In the genomic region with DNA sequence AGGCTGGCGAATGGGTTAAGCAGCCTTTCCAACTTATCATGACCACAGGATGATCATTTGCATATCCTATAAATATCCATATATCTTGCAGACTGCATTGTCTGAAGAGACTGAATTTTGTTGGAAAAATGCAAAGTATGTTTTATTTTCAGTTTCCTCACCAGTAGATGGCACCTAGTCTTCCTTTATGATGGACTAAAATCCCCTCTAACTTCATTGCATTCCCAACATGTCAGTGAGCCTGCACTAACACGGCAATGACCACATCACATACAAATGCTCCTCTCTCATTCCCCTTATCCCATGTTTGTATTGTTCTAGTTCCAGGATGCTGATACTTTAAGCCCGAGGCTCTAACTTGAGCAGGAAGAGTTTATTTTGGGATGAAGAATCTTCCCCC, we compare ENCODE assay signal across 7 cellular contexts. TPM values are rescaled to one million over a fixed set of nuclear protein-coding genes. Genes with fewer than 3 reads are reported as not detected.
A peak's percentile ranks its signal among the peaks of the same experiment; 100 is the strongest.
DNase-seq lines count a peak whose midpoint lies in the region; ATAC-seq, FAIRE-seq and TF ChIP-seq lines count a peak whose summit lies in the region.

No MANE protein-coding gene starts in this region.

- H3K9me3 ChIP-seq in endothelial cell of umbilical vein (replicated peaks; ENCODE audit: control insufficient read depth, insufficient read depth, low read length): no peaks in the 10 kb centered on the region

- no peak for TF ChIP-seq POLR2A in endothelial cell of umbilical vein (IDR thresholded peaks at IDR 0.05; ENCODE audit: low read depth, low read length)

- no peaks in the 10 kb centered on the region for H3K9me1 ChIP-seq in endothelial cell of umbilical vein (replicated peaks; ENCODE audit: control insufficient read depth, extremely low read depth, insufficient read depth, low read length)

- CTCF ChIA-PET in endothelial cell of umbilical vein (lab: Charles Lee): interaction anchor here (1.0 kb wide), 1 partner anchor 189 kb away, joined by 5 read pairs; no protein-coding TSS in a partner anchor

- no peak overlapping the region for H3K27ac ChIP-seq in endothelial cell of umbilical vein (ENCODE audit: insufficient read depth, low read depth, low read length)

- H3K4me3 ChIP-seq in endothelial cell of umbilical vein (replicated peaks in 1 of 3; ENCODE audit: insufficient read depth in 1 of 3, low read depth in 1 of 3, low read length in 3 of 3): no peak overlapping the region

- no peak overlapping the region for H3K4me2 ChIP-seq in endothelial cell of umbilical vein (ENCODE audit: insufficient read depth, low read length)

- no peaks in the 10 kb centered on the region for H3K4me1 ChIP-seq in endothelial cell of umbilical vein (ENCODE audit: control insufficient read depth, extremely low read depth, insufficient read depth, low read length)

- peaks cover 0 to 2% of the 10 kb centered on the region in 2 experiments for H3K27me3 ChIP-seq in endothelial cell of umbilical vein (ENCODE audit: control insufficient read depth in 2 of 2, insufficient read depth in 2 of 2, low read length in 2 of 2)

- FAIRE-seq in GM18507 (lab: Jason Lieb, UNC): peak; percentile 55
- no peak for FAIRE-seq in endothelial cell of umbilical vein (lab: Jason Lieb, UNC)

- TF ChIP-seq CTCF in endothelial cell of umbilical vein (IDR thresholded peaks at IDR 0.05; ENCODE audit: extremely low read depth in 1 of 2, insufficient read depth in 1 of 2, low read depth in 1 of 2, low read length in 2 of 2): no peak
- TF ChIP-seq CTCF in osteocyte (IDR thresholded peaks at IDR 0.05): peak; percentile 55

- no peaks in the 10 kb centered on the region for H3K9me3 Mint-ChIP-seq in osteocyte (ENCODE audit: unreplicated experiment)

- ATAC-seq in HG03565 (IDR thresholded peaks at IDR 0.05; ENCODE audit: unreplicated experiment): no peak

- no peaks in the 10 kb centered on the region for H3K36me3 ChIP-seq in endothelial cell of umbilical vein (ENCODE audit: control insufficient read depth in 2 of 2, extremely low read depth in 1 of 2, insufficient read depth in 2 of 2, low read length in 2 of 2)

- H3K79me2 ChIP-seq in endothelial cell of umbilical vein (ENCODE audit: control insufficient read depth, insufficient read depth, low read length): no peaks in the 10 kb centered on the region

- dilution Hi-C loops in endothelial cell of umbilical vein (cut with MboI; ENCODE audit: extremely low pct_ligation_motif_present, low sequenced_read_pairs): no loop called here

- no peak overlapping the region for H3K27ac Mint-ChIP-seq in osteocyte (ENCODE audit: unreplicated experiment)

- no TSS peak for BruUV-seq in endothelial cell of umbilical vein (replicated peaks; lab: Mats Ljungman, UMichigan)

- H3K4me1 Mint-ChIP-seq in osteocyte (ENCODE audit: unreplicated experiment): peaks cover 2% of the 10 kb centered on the region

- H3K9ac ChIP-seq in endothelial cell of umbilical vein (replicated peaks; ENCODE audit: extremely low read depth, insufficient read depth, low read length): no peak overlapping the region

- H3K36me3 Mint-ChIP-seq in osteocyte (ENCODE audit: unreplicated experiment): no peaks in the 10 kb centered on the region

- intact Hi-C loops in endothelial cell of umbilical vein (cut with micrococcal nuclease): loop anchor here (2.0 kb wide), 1 partner anchor 189 kb away; no protein-coding TSS in a partner anchor

- H3K4me3 Mint-ChIP-seq in osteocyte (ENCODE audit: unreplicated experiment): no peak overlapping the region

- H3K27me3 Mint-ChIP-seq in osteocyte (ENCODE audit: unreplicated experiment): peaks cover 10% of the 10 kb centered on the region

- POLR2A ChIA-PET in endothelial cell of umbilical vein (lab: Charles Lee): no interaction called here

- no peak overlapping the region for H2AFZ ChIP-seq in endothelial cell of umbilical vein (ENCODE audit: low read depth, low read length)

- no peaks in the 10 kb centered on the region for H4K20me1 ChIP-seq in endothelial cell of umbilical vein (replicated peaks; ENCODE audit: control insufficient read depth, extremely low read depth, insufficient read depth, low read length)

- no peak for DNase-seq in GM18507 (ENCODE audit: extremely low spot score, insufficient read length, low read depth)
- peak; percentile 78 for DNase-seq in NCI-H69 (lab: John Stamatoyannopoulos, UW)
- peak; percentile 10 for DNase-seq in endothelial cell of umbilical vein (ENCODE audit: low read depth, low spot score)
- no peak for DNase-seq in osteocyte (ENCODE audit: extremely low spot score, unreplicated experiment)
- DNase-seq in OCI-M2 (lab: John Stamatoyannopoulos, UW; ENCODE audit: unreplicated experiment): no peak
- no peak for DNase-seq in SIG-M5 (lab: John Stamatoyannopoulos, UW)

TF ChIP-seq in endothelial cell of umbilical vein, 7 proteins besides CTCF, POLR2A, EP300 and RAD21:
- TF ChIP-seq POLR2AphosphoS5 (IDR thresholded peaks at IDR 0.05; ENCODE audit: insufficient read depth, low read depth, low read length) (no peak), MYC (IDR thresholded peaks at IDR 0.05; ENCODE audit: low read depth, low read length) (no peak), GATA2 (IDR thresholded peaks at IDR 0.05; ENCODE audit: insufficient read depth, insufficient read length, low read depth, low read length) (no peak), FOS (IDR thresholded peaks at IDR 0.05; ENCODE audit: borderline replicate concordance, insufficient read depth, low read length) (no peak), EZH2 (IDR thresholded peaks at IDR 0.05; ENCODE audit: borderline replicate concordance, low read depth, low read length, severe bottlenecking) (no peak), JUN (IDR thresholded peaks at IDR 0.05; ENCODE audit: borderline replicate concordance, insufficient read depth, insufficient read length, low read depth) (no peak)
- TF ChIP-seq, protein P1, sequence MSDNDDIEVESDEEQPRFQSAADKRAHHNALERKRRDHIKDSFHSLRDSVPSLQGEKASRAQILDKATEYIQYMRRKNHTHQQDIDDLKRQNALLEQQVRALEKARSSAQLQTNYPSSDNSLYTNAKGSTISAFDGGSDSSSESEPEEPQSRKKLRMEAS (IDR thresholded peaks at IDR 0.05; ENCODE audit: insufficient read depth, insufficient read length): no peak

RNA-seq across cellular contexts. Expression of a gene that starts 24.7 kb away (rescaled TPM):
- total RNA-seq in endothelial cell of umbilical vein: not detected in 2 replicates
- polyA plus RNA-seq in endothelial cell of umbilical vein: not detected in 2 replicates
- polyA plus RNA-seq in endothelial cell of umbilical vein (2011; cell fraction: cytosol; rRNA removed): not detected in 2 replicates
- not detected in 2 replicates for polyA plus RNA-seq in endothelial cell of umbilical vein (2011; cell fraction: nucleus; rRNA removed)
- polyA plus RNA-seq in endothelial cell of umbilical vein (2012): not detected in 2 replicates
- not detected in 2 replicates for polyA minus RNA-seq in endothelial cell of umbilical vein
- polyA minus RNA-seq in endothelial cell of umbilical vein (2011; cell fraction: cytosol; rRNA and poly(A)+ RNA removed): not detected
- polyA minus RNA-seq in endothelial cell of umbilical vein (2011; cell fraction: nucleus; rRNA and poly(A)+ RNA removed): not detected in 2 replicates
- not detected in 2 replicates for total RNA-seq in osteocyte

Comparison
In these comparisons a context has a peak if more than half of its experiments do, and no peak if none do; other contexts are left out.
1. DNase-seq: peak in NCI-H69 (single experiment) and endothelial cell of umbilical vein (single experiment); none in GM18507 (single experiment), osteocyte (single experiment), OCI-M2 (single experiment) and SIG-M5 (single experiment).